ENCODE assay signal across 19 cellular contexts in genomic region chr6:157606516-157606915, GRCh38.
"Had no signal": no experiment of that assay in that cellular context is flagged by ENCODE, and none has a peak within 500 bp of the region (broad histone marks: within the 10 kb centered on the region; RNA-seq: fewer than 3 reads in every experiment).

No MANE protein-coding gene starts in this region.

- H3K4me1 Mint-ChIP-seq: activated CD4-positive, alpha-beta memory T cell treated with anti-CD3 and anti-CD28 coated beads, Interleukin-2, amount 10 ng/mL, durations not matched to agents 7 days and 5 days; activated CD4-positive, alpha-beta T cell treated with anti-CD3 and anti-CD28 coated beads, Interleukin-2, amount 10 ng/mL, durations not matched to agents 24 days and 14 days had no signal

- DNase-seq: activated CD4-positive, alpha-beta memory T cell treated with anti-CD3 and anti-CD28 coated beads, Interleukin-2, amount 10 ng/mL, durations not matched to agents 7 days and 5 days; activated CD4-positive, alpha-beta T cell treated with anti-CD3 and anti-CD28 coated beads, Interleukin-2, amount 10 ng/mL, durations not matched to agents 24 days and 14 days; activated CD8-positive, alpha-beta memory T cell treated with anti-CD3 and anti-CD28 coated beads, Interleukin-2, amount 10 ng/mL, durations not matched to agents 7 days and 5 days; activated T-cell treated with anti-CD3 and anti-CD28 coated beads for 4 hours; central memory CD4-positive, alpha-beta T cell; dermis blood vessel endothelial cell; effector CD8-positive, alpha-beta T cell; foreskin melanocyte; left lung; mammary epithelial cell; occipital lobe; small intestine; stimulated activated CD4-positive, alpha-beta T cell treated with anti-CD3 and anti-CD28 coated beads, Interleukin-2, amount 100 ng/mL, for 24 hours; stimulated activated naive CD4-positive, alpha-beta T cell; testis; trophoblast cell had no signal

- H3K9me3 Mint-ChIP-seq: activated CD4-positive, alpha-beta memory T cell treated with anti-CD3 and anti-CD28 coated beads, Interleukin-2, amount 10 ng/mL, durations not matched to agents 7 days and 5 days; activated CD4-positive, alpha-beta T cell treated with anti-CD3 and anti-CD28 coated beads, Interleukin-2, amount 10 ng/mL, durations not matched to agents 24 days and 14 days; neural crest cell had no signal

- H3K36me3 Mint-ChIP-seq: activated CD8-positive, alpha-beta memory T cell treated with anti-CD3 and anti-CD28 coated beads, Interleukin-2, amount 10 ng/mL, durations not matched to agents 7 days and 5 days; activated naive CD8-positive, alpha-beta T cell had no signal

- ATAC-seq: activated CD4-positive, CD25-positive, alpha-beta regulatory T cell treated with anti-CD3 and anti-CD28 coated beads, Interleukin-2, amount 50 U/mL, for 24 hours; activated CD8-positive, alpha-beta memory T cell treated with anti-CD3 and anti-CD28 coated beads, Interleukin-2, amount 10 ng/mL, durations not matched to agents 7 days and 5 days; left lung had no signal

- H3K27me3 Mint-ChIP-seq: activated CD4-positive, alpha-beta T cell treated with anti-CD3 and anti-CD28 coated beads, Interleukin-2, amount 10 ng/mL, durations not matched to agents 24 days and 14 days; activated CD8-positive, alpha-beta memory T cell treated with anti-CD3 and anti-CD28 coated beads, Interleukin-2, amount 10 ng/mL, durations not matched to agents 7 days and 5 days; activated naive CD8-positive, alpha-beta T cell had no signal

- H3K27ac Mint-ChIP-seq: activated CD4-positive, alpha-beta memory T cell treated with anti-CD3 and anti-CD28 coated beads, Interleukin-2, amount 10 ng/mL, durations not matched to agents 7 days and 5 days; activated CD4-positive, alpha-beta T cell treated with anti-CD3 and anti-CD28 coated beads, Interleukin-2, amount 10 ng/mL, durations not matched to agents 24 days and 14 days; activated CD8-positive, alpha-beta memory T cell treated with anti-CD3 and anti-CD28 coated beads, Interleukin-2, amount 10 ng/mL, durations not matched to agents 7 days and 5 days; activated naive CD8-positive, alpha-beta T cell had no signal

- H3K4me3 Mint-ChIP-seq: activated CD4-positive, alpha-beta memory T cell treated with anti-CD3 and anti-CD28 coated beads, Interleukin-2, amount 10 ng/mL, durations not matched to agents 7 days and 5 days; activated CD4-positive, alpha-beta T cell treated with anti-CD3 and anti-CD28 coated beads, Interleukin-2, amount 10 ng/mL, durations not matched to agents 24 days and 14 days; activated CD8-positive, alpha-beta memory T cell treated with anti-CD3 and anti-CD28 coated beads, Interleukin-2, amount 10 ng/mL, durations not matched to agents 7 days and 5 days; activated naive CD8-positive, alpha-beta T cell; neural crest cell had no signal
